8 cellular contexts compared by ENCODE assay signal in the genomic region with DNA sequence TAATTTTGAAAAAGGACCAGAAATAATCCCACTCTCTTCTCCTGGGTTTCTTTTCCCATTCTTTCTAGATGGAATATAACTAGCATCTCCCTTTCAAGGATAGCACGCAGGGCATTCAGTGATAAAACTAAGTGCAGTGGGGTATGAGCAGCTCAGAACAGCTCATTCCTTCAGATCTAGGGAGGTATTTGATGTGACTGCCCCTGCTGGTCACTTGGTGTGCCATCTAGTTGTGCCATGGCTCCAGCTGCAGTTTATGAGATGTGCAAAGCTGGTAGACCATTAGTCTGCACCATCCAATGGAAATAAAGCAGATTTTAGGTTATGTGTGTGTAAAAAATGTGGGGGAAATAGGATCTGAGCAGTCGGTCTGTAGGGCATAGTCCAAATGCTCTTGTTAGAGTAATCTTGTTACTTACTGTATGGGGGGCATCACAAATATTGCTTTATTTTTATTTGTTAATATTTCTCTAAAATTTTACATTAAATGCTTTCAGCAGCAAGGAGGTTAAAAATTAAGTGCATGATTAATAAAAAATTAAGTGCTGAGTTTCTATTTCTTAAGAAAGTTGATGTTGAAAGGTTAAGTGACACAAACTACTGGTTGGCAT. TPM values are rescaled to one million over a fixed set of nuclear protein-coding genes. Genes with fewer than 3 reads are reported as not detected.
DNase-seq lines count a peak whose midpoint lies in the region; ATAC-seq and TF ChIP-seq lines count a peak whose summit lies in the region.

No MANE protein-coding gene starts in this region.

- H3K9me3 Mint-ChIP-seq in immature natural killer cell, result no peaks in the 10 kb centered on the region

- 57 to 69% methylated on average over 2 of the region's 2 CpGs for WGBS in tibial nerve, 2 donors

- no peak for TF ChIP-seq EP300 in tibial nerve (IDR thresholded peaks at IDR 0.05)

- no peaks in the 10 kb centered on the region for H3K4me1 ChIP-seq in tibial nerve

- TF ChIP-seq CTCF in WI38 (IDR thresholded peaks at IDR 0.05; ENCODE audit: low read depth, low read length), result peak; percentile 38; the same call in 1 of the 2 replicates
- peak in 1 of 5 experiments; percentile 14 for TF ChIP-seq CTCF in tibial nerve (IDR thresholded peaks at IDR 0.05)

- no peak for ATAC-seq in GM19452 (IDR thresholded peaks at IDR 0.05; ENCODE audit: unreplicated experiment)

- H3K4me3 ChIP-seq in WI38 (ENCODE audit: low read depth, low read length) (no peak overlapping the region), tibial nerve (no peak overlapping the region)

- in situ Hi-C loops in Caki2 (cut with HindIII; ENCODE audit: low pct_unique_long_range_greater_than_20kb, low sequenced_read_pairs), result no loop called here

- H3K36me3 Mint-ChIP-seq in immature natural killer cell, result peaks cover 0 to 5% (median 0%) of the 10 kb centered on the region in 3 donors

- peak overlapping the region in 1 of 6 donors; percentile 21 for H3K27ac Mint-ChIP-seq in immature natural killer cell

- H3K4me1 Mint-ChIP-seq in immature natural killer cell, result peaks cover 4 to 6% of the 10 kb centered on the region in 2 donors

- H3K27me3 ChIP-seq in tibial nerve, result no peaks in the 10 kb centered on the region

- DNase-seq in Caki2 (ENCODE audit: low read depth) (peak; percentile 20), HT-29 (ENCODE audit: low spot score) (peak; percentile 72), immature natural killer cell (peak; percentile 35 to 56 (median 46)), tibial nerve (ENCODE audit: low spot score in 2 of 2) (no peak), HK-2 (ENCODE audit: unreplicated experiment) (no peak)
- no peak for DNase-seq in activated T-cell treated with anti-CD3 and anti-CD28 coated beads, Interleukin-2, amount 50 U/mL, for 1 hour

- no peak for TF ChIP-seq POLR2A in tibial nerve (IDR thresholded peaks at IDR 0.05)

- H3K36me3 ChIP-seq in tibial nerve, result no peaks in the 10 kb centered on the region

- no peak overlapping the region for H3K27ac ChIP-seq in tibial nerve

- peaks cover 2 to 4% (median 3%) of the 10 kb centered on the region in 3 donors for H3K27me3 Mint-ChIP-seq in immature natural killer cell (ENCODE audit: low read depth in 3 of 3)

- H3K9me3 ChIP-seq in tibial nerve, result no peaks in the 10 kb centered on the region

- H3K4me3 Mint-ChIP-seq in immature natural killer cell, result no peak overlapping the region

RNA-seq across cellular contexts. Expression of a gene that starts 38.9 kb away (rescaled TPM):
- total RNA-seq in Caki2 (2014; rRNA removed; shearing (Covaris generic); ENCODE audit: low replicate concordance), result not detected in 2 replicates
- total RNA-seq in HT-29 (2014; rRNA removed; shearing (Covaris generic)), result not detected in 2 replicates
- not detected for polyA plus RNA-seq in immature natural killer cell
- total RNA-seq in tibial nerve, result not detected

Comparison
In these comparisons a context has a peak if more than half of its experiments do, and no peak if none do; other contexts are left out.
1. DNase-seq: peak in Caki2 (single experiment), HT-29 (single experiment) and immature natural killer cell (3 of 3); none in tibial nerve (0 of 2), HK-2 (single experiment) and activated T-cell treated with anti-CD3 and anti-CD28 coated beads, Interleukin-2, amount 50 U/mL, for 1 hour (single experiment).